Comparison of ENCODE assay signal across 22 cellular contexts in genomic region chr5:31918739-31919138, GRCh38.
"Had no signal": no experiment of that assay in that cellular context is flagged by ENCODE, and none has a peak within 500 bp of the region (broad histone marks: within the 10 kb centered on the region; RNA-seq: fewer than 3 reads in every experiment).

No MANE protein-coding gene starts in this region.

- H3K4me3 ChIP-seq: esophagus muscularis mucosa, hepatocyte, left ventricle myocardium inferior, lower lobe of right lung, tibial artery, upper lobe of right lung, vagina had no signal

- H3K4me1 ChIP-seq: lower lobe of right lung, tibial artery, vagina had no signal

- H3K4me1 Mint-ChIP-seq: memory B cell; naive B cell; nephron; stimulated activated effector memory CD8-positive, alpha-beta T cell treated with anti-CD3 and anti-CD28 coated beads, Interleukin-12 subunit alpha, Interleukin-12 subunit beta, amount 100 ng/mL, for 72 hours had no signal

- ATAC-seq: effector memory CD8-positive, alpha-beta T cell; left cardiac atrium; lower lobe of right lung; right cardiac atrium; stimulated activated effector memory CD8-positive, alpha-beta T cell treated with anti-CD3 and anti-CD28 coated beads, Interleukin-12 subunit alpha, Interleukin-12 subunit beta, amount 100 ng/mL, for 72 hours; stimulated activated naive CD8-positive, alpha-beta T cell treated with anti-CD3 and anti-CD28 coated beads, Interleukin-15, Interleukin-2, amounts not matched to agents 100 U/mL and 50 U/mL, for 24 hours; upper lobe of right lung had no signal

- H3K36me3 Mint-ChIP-seq: memory B cell; naive B cell; stimulated activated effector memory CD8-positive, alpha-beta T cell treated with anti-CD3 and anti-CD28 coated beads, Interleukin-12 subunit alpha, Interleukin-12 subunit beta, amount 100 ng/mL, for 72 hours had no signal

- DNase-seq: effector memory CD8-positive, alpha-beta T cell; kidney; left cardiac atrium; left ventricle myocardium inferior; lower lobe of right lung; naive B cell; posterior cingulate gyrus; right cardiac atrium; small intestine; stimulated activated CD4-positive, alpha-beta T cell treated with anti-CD3 and anti-CD28 coated beads, Interleukin-4, amount 100 ng/mL, for 1 hour; stimulated activated CD8-positive, alpha-beta memory T cell treated with anti-CD3 and anti-CD28 coated beads, Interleukin-4, amount 100 ng/mL, for 48 hours; stimulated activated naive CD8-positive, alpha-beta T cell treated with anti-CD3 and anti-CD28 coated beads, Interleukin-15, Interleukin-2, amounts not matched to agents 100 U/mL and 50 U/mL, for 24 hours; tibial artery; upper lobe of right lung had no signal

- H3K9me3 Mint-ChIP-seq: dendritic cell treated with granulocyte-macrophage colony-stimulating factor and Interleukin-4, amounts not matched to agents 40 ng/mL and 50 ng/mL, for 4 days; effector memory CD8-positive, alpha-beta T cell; memory B cell; mesothelial cell of epicardium; nephron; stimulated activated effector memory CD8-positive, alpha-beta T cell treated with anti-CD3 and anti-CD28 coated beads, Interleukin-12 subunit alpha, Interleukin-12 subunit beta, amount 100 ng/mL, for 72 hours had no signal

- H3K27ac Mint-ChIP-seq: dendritic cell treated with granulocyte-macrophage colony-stimulating factor and Interleukin-4, amounts not matched to agents 40 ng/mL and 50 ng/mL, for 4 days; effector memory CD8-positive, alpha-beta T cell; memory B cell; mesothelial cell of epicardium; naive B cell; nephron; stimulated activated effector memory CD8-positive, alpha-beta T cell treated with anti-CD3 and anti-CD28 coated beads, Interleukin-12 subunit alpha, Interleukin-12 subunit beta, amount 100 ng/mL, for 72 hours had no signal

- H3K9me3 ChIP-seq: esophagus muscularis mucosa, left ventricle myocardium inferior, lower lobe of right lung, tibial artery, upper lobe of right lung, vagina had no signal

- H3K4me3 Mint-ChIP-seq: dendritic cell treated with granulocyte-macrophage colony-stimulating factor and Interleukin-4, amounts not matched to agents 40 ng/mL and 50 ng/mL, for 4 days; effector memory CD8-positive, alpha-beta T cell; memory B cell; mesothelial cell of epicardium; naive B cell; nephron; stimulated activated effector memory CD8-positive, alpha-beta T cell treated with anti-CD3 and anti-CD28 coated beads, Interleukin-12 subunit alpha, Interleukin-12 subunit beta, amount 100 ng/mL, for 72 hours had no signal

- H3K36me3 ChIP-seq: esophagus muscularis mucosa, left ventricle myocardium inferior, lower lobe of right lung, tibial artery, upper lobe of right lung, vagina had no signal

- H3K27me3 ChIP-seq: esophagus muscularis mucosa, hepatocyte, tibial artery, upper lobe of right lung, vagina had no signal
